14 cellular contexts compared by ENCODE assay signal in genomic region chr3:10553586-10554235, GRCh38. TPM values are rescaled to one million over a fixed set of nuclear protein-coding genes. Genes with fewer than 3 reads are reported as not detected.
DNase-seq lines count a peak whose midpoint lies in the region; ATAC-seq, FAIRE-seq and TF ChIP-seq lines count a peak whose summit lies in the region.
"Had no signal": no experiment of that assay in that cellular context is flagged by ENCODE, and none has a peak within 500 bp of the region (broad histone marks: within the 10 kb centered on the region; RNA-seq: fewer than 3 reads in every experiment).

No MANE protein-coding gene starts in this region.

- POLR2A ChIA-PET in Caco-2 (lab: Charles Lee), result no interaction called here
- POLR2A ChIA-PET in CD4-positive, alpha-beta T cell (lab: Charles Lee), result no interaction called here

- DNase-seq in D721Med (ENCODE audit: insufficient read length, low spot score) (no peak), NCI-H2227 treated with DMSO at 0.1 percent for 48 hours (lab: John Stamatoyannopoulos, UW) (peak; percentile 29), chondrocyte (ENCODE audit: low spot score) (no peak), Caco-2 (no peak)
- no peak for DNase-seq in CD4-positive, alpha-beta T cell
- DNase-seq: CD8-positive, alpha-beta T cell; effector CD8-positive, alpha-beta T cell; NCI-H1417 treated with DMSO at 0.1 percent for 48 hours; stimulated activated CD4-positive, alpha-beta T cell treated with anti-CD3 and anti-CD28 coated beads, Interleukin-4, amount 100 ng/mL, for 1 hour had no signal

- H3K36me3 Mint-ChIP-seq in chondrocyte (ENCODE audit: low read depth), result no peaks in the 10 kb centered on the region
- H3K36me3 Mint-ChIP-seq in Caco-2 (ENCODE audit: insufficient read depth, unreplicated experiment), result no peaks in the 10 kb centered on the region
- H3K36me3 Mint-ChIP-seq in CD4-positive, alpha-beta T cell (ENCODE audit: low read depth), result no peaks in the 10 kb centered on the region
- H3K36me3 Mint-ChIP-seq: activated naive CD4-positive, alpha-beta T cell treated with anti-CD3 and anti-CD28 coated beads, Interleukin-2, amount 50 U/mL, for 24 hours; CD8-positive, alpha-beta T cell had no signal

- no TSS peak for BruUV-seq in Caco-2 (replicated peaks; lab: Mats Ljungman, UMichigan)

- H3K27ac ChIP-seq in ectodermal cell (ENCODE audit: insufficient read depth, low read depth, low read length, poor library complexity, severe bottlenecking) (peak overlapping the region; percentile 96), neural cell (ENCODE audit: low read length) (no peak overlapping the region)
- no peak overlapping the region for H3K27ac ChIP-seq in CD4-positive, alpha-beta T cell (ENCODE audit: low read depth, low read length)
- H3K27ac ChIP-seq: neutrophil had no signal

- peaks cover 3% of the 10 kb centered on the region for H3K9me3 ChIP-seq in ectodermal cell (ENCODE audit: control insufficient read depth, low read length)
- H3K9me3 ChIP-seq in neural cell (ENCODE audit: low read length), result no peaks in the 10 kb centered on the region
- H3K9me3 ChIP-seq in Caco-2, result no peaks in the 10 kb centered on the region
- H3K9me3 ChIP-seq in CD4-positive, alpha-beta T cell (ENCODE audit: control insufficient read depth, low read length), result no peaks in the 10 kb centered on the region
- H3K9me3 ChIP-seq: neutrophil had no signal

- TF ChIP-seq RAD21 in neural cell (conservative IDR thresholded peaks at IDR 0.05), result no peak

- peak; percentile 9 for TF ChIP-seq CTCF in D721Med (IDR thresholded peaks at IDR 0.05; ENCODE audit: insufficient read depth, missing control alignments)
- TF ChIP-seq CTCF in neural cell (IDR thresholded peaks at IDR 0.05; ENCODE audit: poor library complexity, severe bottlenecking), result no peak
- no peak for TF ChIP-seq CTCF in chondrocyte (IDR thresholded peaks at IDR 0.05)
- no peak for TF ChIP-seq CTCF in Caco-2 (IDR thresholded peaks at IDR 0.05; ENCODE audit: insufficient read depth in 1 of 2, low read depth in 1 of 2, low read length in 1 of 2, severe bottlenecking in 1 of 2, unreplicated experiment in 1 of 2)
- no peak for TF ChIP-seq CTCF in CD4-positive, alpha-beta T cell (IDR thresholded peaks at IDR 0.05)

- peak overlapping the region; percentile 15 for H3K9ac ChIP-seq in neural cell (ENCODE audit: low read length)

- H3K27ac Mint-ChIP-seq in chondrocyte (ENCODE audit: unreplicated experiment) (no peak overlapping the region), Caco-2 (ENCODE audit: unreplicated experiment) (no peak overlapping the region)
- no peak overlapping the region for H3K27ac Mint-ChIP-seq in CD4-positive, alpha-beta T cell
- H3K27ac Mint-ChIP-seq: activated naive CD4-positive, alpha-beta T cell treated with anti-CD3 and anti-CD28 coated beads, Interleukin-2, amount 50 U/mL, for 24 hours; CD8-positive, alpha-beta T cell had no signal

- H3K9me2 ChIP-seq in neural cell (ENCODE audit: insufficient read depth, low read length), result no peaks in the 10 kb centered on the region

- peaks cover 45% of the 10 kb centered on the region for H3K4me1 ChIP-seq in ectodermal cell (ENCODE audit: control insufficient read depth, insufficient read depth, low read length)
- H3K4me1 ChIP-seq in Caco-2, result no peaks in the 10 kb centered on the region

- peaks cover 4% of the 10 kb centered on the region for H3F3A ChIP-seq in neural cell (ENCODE audit: insufficient read depth, low read length, poor library complexity, severe bottlenecking)

- H3K27me3 ChIP-seq in ectodermal cell (ENCODE audit: control insufficient read depth, insufficient read depth, low read length, poor library complexity, severe bottlenecking) (no peaks in the 10 kb centered on the region), neural cell (ENCODE audit: insufficient read depth, low read depth, low read length) (no peaks in the 10 kb centered on the region), Caco-2 (replicated peaks; ENCODE audit: control insufficient read depth, insufficient read depth, low read length) (no peaks in the 10 kb centered on the region)
- no peaks in the 10 kb centered on the region for H3K27me3 ChIP-seq in CD4-positive, alpha-beta T cell (ENCODE audit: control insufficient read depth, insufficient read depth, low read length)

- H3K27me3 Mint-ChIP-seq in chondrocyte (ENCODE audit: low read depth), result peaks cover 15% of the 10 kb centered on the region
- peaks cover 17% of the 10 kb centered on the region for H3K27me3 Mint-ChIP-seq in Caco-2 (ENCODE audit: insufficient read depth, unreplicated experiment)
- H3K27me3 Mint-ChIP-seq in CD4-positive, alpha-beta T cell, result no peaks in the 10 kb centered on the region
- H3K27me3 Mint-ChIP-seq: activated naive CD4-positive, alpha-beta T cell treated with anti-CD3 and anti-CD28 coated beads, Interleukin-2, amount 50 U/mL, for 24 hours had no signal

- H3K79me2 ChIP-seq in neural cell (replicated peaks; ENCODE audit: insufficient read depth, low read length), result no peaks in the 10 kb centered on the region

- ATAC-seq in HG02840 (IDR thresholded peaks at IDR 0.05; ENCODE audit: low FRiP score, unreplicated experiment), result no peak
- no peak for ATAC-seq in CD4-positive, alpha-beta T cell (ENCODE audit: poor library complexity)
- ATAC-seq: CD8-positive, alpha-beta T cell had no signal

- intact Hi-C loops in Caco-2 (cut with micrococcal nuclease; ENCODE audit: unreplicated experiment), result no loop called here
- intact Hi-C loops in CD4-positive, alpha-beta T cell (cut with DNase I, micrococcal nuclease), result no loop called here

- no peak for FAIRE-seq in D721Med (lab: Jason Lieb, UNC)

- no peaks in the 10 kb centered on the region for H4K20me1 ChIP-seq in neural cell (ENCODE audit: insufficient read depth)

- H3K4me2 ChIP-seq in neural cell (ENCODE audit: low read length), result no peak overlapping the region

- H2AFZ ChIP-seq in neural cell (ENCODE audit: low read depth, low read length), result peak overlapping the region; percentile 37

- 7 to 8% methylated on average over 9 of the region's 9 CpGs for WGBS in ectodermal cell, 2 experiments

- H3K4me1 Mint-ChIP-seq in chondrocyte (ENCODE audit: low read depth) (peaks cover 12% of the 10 kb centered on the region), Caco-2 (ENCODE audit: low read depth, unreplicated experiment) (no peaks in the 10 kb centered on the region)
- peaks cover 26% of the 10 kb centered on the region for H3K4me1 Mint-ChIP-seq in CD4-positive, alpha-beta T cell (ENCODE audit: low read depth)

- no peaks in the 10 kb centered on the region for H3K9me3 Mint-ChIP-seq in chondrocyte (ENCODE audit: low read depth)
- H3K9me3 Mint-ChIP-seq in Caco-2 (ENCODE audit: unreplicated experiment), result no peaks in the 10 kb centered on the region
- H3K9me3 Mint-ChIP-seq in CD4-positive, alpha-beta T cell, result no peaks in the 10 kb centered on the region
- H3K9me3 Mint-ChIP-seq: activated naive CD4-positive, alpha-beta T cell treated with anti-CD3 and anti-CD28 coated beads, Interleukin-2, amount 50 U/mL, for 24 hours; CD8-positive, alpha-beta T cell had no signal

- CTCF ChIA-PET in Caco-2 (lab: Charles Lee), result no interaction called here
- CTCF ChIA-PET in CD4-positive, alpha-beta T cell (lab: Charles Lee), result no interaction called here

- H3K4me3 ChIP-seq in ectodermal cell (ENCODE audit: insufficient read depth, low read depth, low read length) (peak overlapping the region; percentile 6), neural cell (ENCODE audit: low read length) (no peak overlapping the region), Caco-2 (ENCODE audit: low read depth, low read length) (no peak overlapping the region)

- H3K4me3 Mint-ChIP-seq in chondrocyte (ENCODE audit: unreplicated experiment), result no peak overlapping the region
- no peak overlapping the region for H3K4me3 Mint-ChIP-seq in Caco-2 (ENCODE audit: unreplicated experiment)
- no peak overlapping the region for H3K4me3 Mint-ChIP-seq in CD4-positive, alpha-beta T cell
- H3K4me3 Mint-ChIP-seq: activated naive CD4-positive, alpha-beta T cell treated with anti-CD3 and anti-CD28 coated beads, Interleukin-2, amount 50 U/mL, for 24 hours; CD8-positive, alpha-beta T cell had no signal

- H3K36me3 ChIP-seq in ectodermal cell (ENCODE audit: control insufficient read depth, insufficient read depth, low read length) (no peaks in the 10 kb centered on the region), neural cell (ENCODE audit: insufficient read depth, low read length) (no peaks in the 10 kb centered on the region), Caco-2 (ENCODE audit: control insufficient read depth, insufficient read depth, low read length) (no peaks in the 10 kb centered on the region)
- H3K36me3 ChIP-seq: neutrophil had no signal

- TF ChIP-seq EP300 in neural cell (conservative IDR thresholded peaks at IDR 0.05; ENCODE audit: poor library complexity, severe bottlenecking), result peak; percentile 13

TF ChIP-seq in neural cell, 6 proteins besides CTCF, POLR2A, EP300 and RAD21 (continues in another document):
- TF ChIP-seq POLR2AphosphoS5 (IDR thresholded peaks at IDR 0.05) (no peak), EZH2 (IDR thresholded peaks at IDR 0.05; ENCODE audit: borderline replicate concordance, insufficient read depth, low read length, poor library complexity, severe bottlenecking) (no peak), TAF1 (IDR thresholded peaks at IDR 0.05; ENCODE audit: low read depth) (no peak), MXI1 (conservative IDR thresholded peaks at IDR 0.05; ENCODE audit: poor library complexity, severe bottlenecking) (no peak)

RNA-seq across cellular contexts. Expression of gene ATP2B2, which starts 48.3 kb away (rescaled TPM):
- 0.11 TPM for polyA plus RNA-seq in ectodermal cell (2013, experiment 1 of 4)
- polyA plus RNA-seq in ectodermal cell (2013, experiment 2 of 4), result 0.14 TPM
- polyA plus RNA-seq in ectodermal cell (2013, experiment 3 of 4), result 0.21 TPM
- polyA plus RNA-seq in ectodermal cell (2013, experiment 4 of 4), result 0.57 TPM
- 8.3 and 9.5 TPM in 2 replicates for polyA plus RNA-seq in neural cell
- polyA minus RNA-seq in neural cell, result 27.8 and 28.0 TPM in 2 replicates
- total RNA-seq in chondrocyte, result 0.08 to 0.25 TPM (median 0.24 TPM) in 3 replicates
- not detected in 2 replicates for total RNA-seq in Caco-2 (2022)
- not detected for total RNA-seq in CD4-positive, alpha-beta T cell
- total RNA-seq: CD8-positive, alpha-beta T cell had no signal
